ENCODE assay signal across 10 cellular contexts in genomic region chr7:132249591-132249971, GRCh38.
DNase-seq lines count a peak whose midpoint lies in the region; ATAC-seq, FAIRE-seq and TF ChIP-seq lines count a peak whose summit lies in the region.
"Had no signal": no experiment of that assay in that cellular context is flagged by ENCODE, and none has a peak within 500 bp of the region (broad histone marks: within the 10 kb centered on the region; RNA-seq: fewer than 3 reads in every experiment).

No MANE protein-coding gene starts in this region.

- no peak for TF ChIP-seq EP300 in A549 (IDR thresholded peaks at IDR 0.05)

- CTCF ChIA-PET in A549 (lab: Yijun Ruan, JAX), result interaction anchor here (0.8 to 13.1 kb wide), 12 partner anchors 10 to 561 kb away, joined by 3 to 170 read pairs (median 5); no protein-coding TSS in a partner anchor
- CTCF ChIA-PET in CD8-positive, alpha-beta T cell (lab: Charles Lee), result interaction anchor here (1.2 kb wide), 1 partner anchor 19 kb away, joined by 3 read pairs; no protein-coding TSS in a partner anchor

- H3K4me3 Mint-ChIP-seq in CD8-positive, alpha-beta T cell, result no peak overlapping the region
- no peak overlapping the region for H3K4me3 Mint-ChIP-seq in activated T-cell treated with anti-CD3 and anti-CD28 coated beads, Interleukin-2, amount 50 U/mL, for 24 hours
- H3K4me3 Mint-ChIP-seq: IgD-negative memory B cell had no signal

- no peak overlapping the region for H3K4me2 ChIP-seq in A549
- no peak overlapping the region for H3K4me2 ChIP-seq in GM23248 (ENCODE audit: unreplicated experiment)

- no peaks in the 10 kb centered on the region for H3K36me3 ChIP-seq in GM23248 (ENCODE audit: low read depth)
- no peaks in the 10 kb centered on the region for H3K36me3 ChIP-seq in CD8-positive, alpha-beta T cell (ENCODE audit: insufficient read depth, low read length)

- no peak overlapping the region for H3K27ac Mint-ChIP-seq in CD8-positive, alpha-beta T cell
- H3K27ac Mint-ChIP-seq in activated T-cell treated with anti-CD3 and anti-CD28 coated beads, Interleukin-2, amount 50 U/mL, for 24 hours, result no peak overlapping the region
- H3K27ac Mint-ChIP-seq: IgD-negative memory B cell had no signal

- H3K4me3 ChIP-seq in A549, result no peak overlapping the region
- H3K4me3 ChIP-seq in GM23248, result no peak overlapping the region
- no peak overlapping the region for H3K4me3 ChIP-seq in CD8-positive, alpha-beta T cell (ENCODE audit: low read depth, low read length)

- H3K4me1 Mint-ChIP-seq in CD8-positive, alpha-beta T cell (ENCODE audit: low read depth), result no peaks in the 10 kb centered on the region
- no peaks in the 10 kb centered on the region for H3K4me1 Mint-ChIP-seq in activated T-cell treated with anti-CD3 and anti-CD28 coated beads, Interleukin-2, amount 50 U/mL, for 24 hours (ENCODE audit: low read depth)
- H3K4me1 Mint-ChIP-seq: IgD-negative memory B cell had no signal

- ATAC-seq in A549 (peak; percentile 86 to 92), SK-N-SH treated with all-trans-retinoic acid at 6 μM for 48 hours (peak; percentile 88), GM18498 (IDR thresholded peaks at IDR 0.05; ENCODE audit: unreplicated experiment) (no peak)
- ATAC-seq in CD8-positive, alpha-beta T cell, result no peak

- H3K9ac ChIP-seq in GM23248, result no peak overlapping the region

- H3K9me2 ChIP-seq in GM23248 (ENCODE audit: insufficient read depth), result no peaks in the 10 kb centered on the region

- H3K79me2 ChIP-seq in GM23248 (ENCODE audit: insufficient read depth), result no peaks in the 10 kb centered on the region

- TF ChIP-seq POLR2A in A549 (IDR thresholded peaks at IDR 0.05; ENCODE audit: low read length), result no peak

- FAIRE-seq in A549 (lab: Jason Lieb, UNC), result no peak

- no peak overlapping the region for H2AFZ ChIP-seq in GM23248

- H3K27ac ChIP-seq in A549 (no peak overlapping the region; a peak in 1 of 6 replicates), GM23248 (no peak overlapping the region)
- H3K27ac ChIP-seq in CD8-positive, alpha-beta T cell (ENCODE audit: low read depth, low read length), result no peak overlapping the region

- peak; percentile 48 for TF ChIP-seq CTCF in A549 (IDR thresholded peaks at IDR 0.05)
- no peak for TF ChIP-seq CTCF in CD8-positive, alpha-beta T cell (IDR thresholded peaks at IDR 0.05)

- H3K36me3 Mint-ChIP-seq in CD8-positive, alpha-beta T cell, result no peaks in the 10 kb centered on the region
- no peaks in the 10 kb centered on the region for H3K36me3 Mint-ChIP-seq in activated T-cell treated with anti-CD3 and anti-CD28 coated beads, Interleukin-2, amount 50 U/mL, for 24 hours (ENCODE audit: low read depth)
- H3K36me3 Mint-ChIP-seq: IgD-negative memory B cell had no signal

- peaks cover 18% of the 10 kb centered on the region for H3K27me3 ChIP-seq in GM23248 (replicated peaks; ENCODE audit: insufficient read depth)
- H3K27me3 ChIP-seq in CD8-positive, alpha-beta T cell (ENCODE audit: insufficient read depth, low read length), result no peaks in the 10 kb centered on the region

- no peaks in the 10 kb centered on the region for H4K20me1 ChIP-seq in GM23248 (ENCODE audit: insufficient read depth)

- in situ Hi-C loops in GM23248 (cut with MboI), result no loop called here

- intact Hi-C loops in CD8-positive, alpha-beta T cell (cut with DNase I, micrococcal nuclease), result no loop called here

- TF ChIP-seq RAD21 in A549 (conservative IDR thresholded peaks at IDR 0.05 in 1 of 2, IDR thresholded peaks at IDR 0.05 in 1 of 2), result peak; percentile 65 to 69

- POLR2A ChIA-PET in A549 (lab: Yijun Ruan, JAX), result no interaction called here
- POLR2A ChIA-PET in CD8-positive, alpha-beta T cell (lab: Charles Lee), result no interaction called here

- H3K4me1 ChIP-seq in A549 (peaks cover 24% of the 10 kb centered on the region), GM23248 (ENCODE audit: insufficient read depth) (no peaks in the 10 kb centered on the region)
- no peaks in the 10 kb centered on the region for H3K4me1 ChIP-seq in CD8-positive, alpha-beta T cell (ENCODE audit: insufficient read depth, low read length)

- H3K27me3 Mint-ChIP-seq in CD8-positive, alpha-beta T cell (ENCODE audit: low read depth), result peaks cover 16% of the 10 kb centered on the region
- H3K27me3 Mint-ChIP-seq in activated T-cell treated with anti-CD3 and anti-CD28 coated beads, Interleukin-2, amount 50 U/mL, for 24 hours, result peaks cover 35% of the 10 kb centered on the region

- peak; percentile 56 to 59 for DNase-seq in A549 (ENCODE audit: low read depth in 1 of 2, low spot score in 1 of 2)
- DNase-seq in GM23248, result peak; percentile 19
- DNase-seq in iPS DF 4.7 (ENCODE audit: extremely low read depth, low spot score), result peak; percentile 33
- DNase-seq in CD8-positive, alpha-beta T cell, result no peak
- no peak for DNase-seq in activated T-cell treated with anti-CD3 and anti-CD28 coated beads, Interleukin-2, amount 50 U/mL, for 24 hours
- no peak for DNase-seq in NK-92 (lab: John Stamatoyannopoulos, UW; ENCODE audit: unreplicated experiment)
- DNase-seq: DMS79 treated with DMSO at 0.1 percent for 48 hours had no signal

- H3F3A ChIP-seq in GM23248 (ENCODE audit: insufficient read depth), result no peaks in the 10 kb centered on the region

- 49% methylated on average over 6 of the region's 6 CpGs for WGBS in A549 (ENCODE audit: missing lambda C conversion rate)
- 22 to 26% methylated on average over 6 of the region's 6 CpGs for WGBS in GM23248 (ENCODE audit: low coverage in 1 of 2, low lambda C conversion rate in 2 of 2, missing lambda C conversion rate in 2 of 2), 2 experiments

- peaks cover 5% of the 10 kb centered on the region for H3K9me3 Mint-ChIP-seq in CD8-positive, alpha-beta T cell
- H3K9me3 Mint-ChIP-seq in activated T-cell treated with anti-CD3 and anti-CD28 coated beads, Interleukin-2, amount 50 U/mL, for 24 hours, result peaks cover 4% of the 10 kb centered on the region

- peaks cover 14% of the 10 kb centered on the region; the same call in 2 of the 3 replicates for H3K9me3 ChIP-seq in A549
- no peaks in the 10 kb centered on the region for H3K9me3 ChIP-seq in GM23248 (ENCODE audit: low read depth)
- H3K9me3 ChIP-seq in CD8-positive, alpha-beta T cell (ENCODE audit: low read length), result no peaks in the 10 kb centered on the region

TF ChIP-seq in A549, 52 proteins besides CTCF, POLR2A, EP300 and RAD21:
- TF ChIP-seq ATOH8 (CRISPR knock-in tag; IDR thresholded peaks at IDR 0.05; ENCODE audit: low read depth) (no peak), SMC3 (IDR thresholded peaks at IDR 0.05) (peak; percentile 69), HMGXB4 (CRISPR knock-in tag; IDR thresholded peaks at IDR 0.05; ENCODE audit: borderline replicate concordance) (no peak)

TF ChIP-seq in SK-N-SH treated with all-trans-retinoic acid at 6 μM for 48 hours, 23 proteins besides CTCF, POLR2A, EP300 and RAD21:
- TF ChIP-seq ZC3H10 (CRISPR knock-in tag; IDR thresholded peaks at IDR 0.05), result no peak
- no peak for TF ChIP-seq PPARA (CRISPR knock-in tag; IDR thresholded peaks at IDR 0.05; ENCODE audit: borderline replicate concordance)
- TF ChIP-seq ISL1 (CRISPR knock-in tag; IDR thresholded peaks at IDR 0.05), result no peak
- no peak for TF ChIP-seq RARB (CRISPR knock-in tag; IDR thresholded peaks at IDR 0.05)
- no peak for TF ChIP-seq SNAI2 (CRISPR knock-in tag; IDR thresholded peaks at IDR 0.05)
- TF ChIP-seq, protein P1, sequence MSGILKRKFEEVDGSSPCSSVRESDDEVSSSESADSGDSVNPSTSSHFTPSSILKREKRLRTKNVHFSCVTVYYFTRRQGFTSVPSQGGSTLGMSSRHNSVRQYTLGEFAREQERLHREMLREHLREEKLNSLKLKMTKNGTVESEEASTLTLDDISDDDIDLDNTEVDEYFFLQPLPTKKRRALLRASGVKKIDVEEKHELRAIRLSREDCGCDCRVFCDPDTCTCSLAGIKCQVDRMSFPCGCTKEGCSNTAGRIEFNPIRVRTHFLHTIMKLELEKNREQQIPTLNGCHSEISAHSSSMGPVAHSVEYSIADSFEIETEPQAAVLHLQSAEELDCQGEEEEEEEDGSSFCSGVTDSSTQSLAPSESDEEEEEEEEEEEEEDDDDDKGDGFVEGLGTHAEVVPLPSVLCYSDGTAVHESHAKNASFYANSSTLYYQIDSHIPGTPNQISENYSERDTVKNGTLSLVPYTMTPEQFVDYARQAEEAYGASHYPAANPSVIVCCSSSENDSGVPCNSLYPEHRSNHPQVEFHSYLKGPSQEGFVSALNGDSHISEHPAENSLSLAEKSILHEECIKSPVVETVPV (CRISPR knock-in tag; IDR thresholded peaks at IDR 0.05), result no peak
- no peak for TF ChIP-seq BACH2 (CRISPR knock-in tag; IDR thresholded peaks at IDR 0.05; ENCODE audit: borderline replicate concordance)
- no peak for TF ChIP-seq ARNTL (CRISPR knock-in tag; IDR thresholded peaks at IDR 0.05; ENCODE audit: borderline replicate concordance, low read depth)
- TF ChIP-seq, protein P2, sequence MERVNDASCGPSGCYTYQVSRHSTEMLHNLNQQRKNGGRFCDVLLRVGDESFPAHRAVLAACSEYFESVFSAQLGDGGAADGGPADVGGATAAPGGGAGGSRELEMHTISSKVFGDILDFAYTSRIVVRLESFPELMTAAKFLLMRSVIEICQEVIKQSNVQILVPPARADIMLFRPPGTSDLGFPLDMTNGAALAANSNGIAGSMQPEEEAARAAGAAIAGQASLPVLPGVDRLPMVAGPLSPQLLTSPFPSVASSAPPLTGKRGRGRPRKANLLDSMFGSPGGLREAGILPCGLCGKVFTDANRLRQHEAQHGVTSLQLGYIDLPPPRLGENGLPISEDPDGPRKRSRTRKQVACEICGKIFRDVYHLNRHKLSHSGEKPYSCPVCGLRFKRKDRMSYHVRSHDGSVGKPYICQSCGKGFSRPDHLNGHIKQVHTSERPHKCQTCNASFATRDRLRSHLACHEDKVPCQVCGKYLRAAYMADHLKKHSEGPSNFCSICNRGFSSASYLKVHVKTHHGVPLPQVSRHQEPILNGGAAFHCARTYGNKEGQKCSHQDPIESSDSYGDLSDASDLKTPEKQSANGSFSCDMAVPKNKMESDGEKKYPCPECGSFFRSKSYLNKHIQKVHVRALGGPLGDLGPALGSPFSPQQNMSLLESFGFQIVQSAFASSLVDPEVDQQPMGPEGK (CRISPR knock-in tag; IDR thresholded peaks at IDR 0.05; ENCODE audit: borderline replicate concordance), result no peak
- no peak for TF ChIP-seq OSR1 (CRISPR knock-in tag; IDR thresholded peaks at IDR 0.05)
- no peak for TF ChIP-seq ZFP30 (CRISPR knock-in tag; IDR thresholded peaks at IDR 0.05)

Comparison
In these comparisons a context has a peak if more than half of its experiments do, and no peak if none do; other contexts are left out.
1. ATAC-seq: peak in A549 (2 of 2) and SK-N-SH treated with all-trans-retinoic acid at 6 μM for 48 hours (single experiment); none in CD8-positive, alpha-beta T cell (single experiment) and GM18498 (single experiment).
2. DNase-seq: peak in A549 (2 of 2), GM23248 (single experiment) and iPS DF 4.7 (single experiment); none in CD8-positive, alpha-beta T cell (0 of 7), activated T-cell treated with anti-CD3 and anti-CD28 coated beads, Interleukin-2, amount 50 U/mL, for 24 hours (single experiment) and NK-92 (single experiment).